ENCODE assay signal across 12 cellular contexts in the genomic region with DNA sequence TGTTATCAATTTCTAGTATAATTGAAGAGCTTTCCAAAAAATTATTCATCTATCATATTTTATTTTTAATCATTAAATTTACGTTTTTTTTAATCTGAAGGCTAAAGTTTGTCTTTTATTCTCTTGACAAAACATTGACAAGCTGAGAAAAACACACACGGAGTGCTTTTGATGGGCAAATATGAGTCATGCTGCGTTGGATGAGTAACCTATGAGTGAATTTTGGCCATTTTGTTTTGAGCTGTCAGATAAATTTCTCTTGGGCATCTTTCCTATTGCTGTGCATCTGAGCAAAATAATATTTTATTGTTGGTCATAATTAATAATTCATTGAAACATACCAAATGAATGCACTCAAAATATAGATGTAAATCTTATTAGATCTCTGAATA.
A peak's percentile ranks its signal among the peaks of the same experiment; 100 is the strongest.
DNase-seq lines count a peak whose midpoint lies in the region; ATAC-seq, FAIRE-seq and TF ChIP-seq lines count a peak whose summit lies in the region.
"Had no signal": no experiment of that assay in that cellular context is flagged by ENCODE, and none has a peak within 500 bp of the region (broad histone marks: within the 10 kb centered on the region; RNA-seq: fewer than 3 reads in every experiment).

No MANE protein-coding gene starts in this region.

- H3K4me3 ChIP-seq in adipocyte (ENCODE audit: low read length): no peak overlapping the region
- peak overlapping the region in 1 of 3 donors; percentile 12 for H3K4me3 ChIP-seq in right lobe of liver
- H3K4me3 ChIP-seq: K562, smooth muscle cell, testis had no signal

- H3K27me3 ChIP-seq in adipocyte (replicated peaks; ENCODE audit: control insufficient read depth, insufficient read depth, low read length): no peaks in the 10 kb centered on the region
- no peaks in the 10 kb centered on the region for H3K27me3 ChIP-seq in right lobe of liver
- H3K27me3 ChIP-seq: testis had no signal

- 23% methylated on average over 3 of the region's 3 CpGs for WGBS in right lobe of liver (ENCODE audit: insufficient coverage, low coverage, low lambda C conversion rate, missing lambda C conversion rate)

- no peak overlapping the region for H3K9ac ChIP-seq in adipocyte (ENCODE audit: low read length)

- no peak for TF ChIP-seq CTCF in right lobe of liver (IDR thresholded peaks at IDR 0.05)

- H3K36me3 ChIP-seq in adipocyte (ENCODE audit: control insufficient read depth, insufficient read depth, low read length, severe bottlenecking) (no peaks in the 10 kb centered on the region), right lobe of liver (no peaks in the 10 kb centered on the region)

- no peak for FAIRE-seq in HTR-8/SVneo (lab: Jason Lieb, UNC)
- FAIRE-seq: K562 had no signal

- DNase-seq in adipocyte (ENCODE audit: low read depth): peak; percentile 14
- DNase-seq in right lobe of liver: no peak
- no peak for DNase-seq in HTR-8/SVneo (ENCODE audit: insufficient read length, low spot score)
- no peak for DNase-seq in NCI-H748 treated with DMSO at 0.1 percent for 48 hours (lab: John Stamatoyannopoulos, UW)
- DNase-seq: activated naive CD4-positive, alpha-beta T cell treated with anti-CD3 and anti-CD28 coated beads, Interleukin-2, amount 50 U/mL, for 16 hours; testis had no signal

- H3K9me3 ChIP-seq in adipocyte (ENCODE audit: control insufficient read depth, low read length) (no peaks in the 10 kb centered on the region), right lobe of liver (no peaks in the 10 kb centered on the region)
- H3K9me3 ChIP-seq: testis had no signal

- H3K4me1 ChIP-seq in adipocyte (ENCODE audit: control insufficient read depth, insufficient read depth, low read length) (peaks cover 14% of the 10 kb centered on the region), right lobe of liver (peaks cover 0 to 21% (median 6%) of the 10 kb centered on the region in 4 donors)
- H3K4me1 ChIP-seq: testis had no signal

- H3K27ac ChIP-seq in right lobe of liver: peak overlapping the region; percentile 36 to 79 (median 50)
- H3K27ac ChIP-seq: testis had no signal

- TF ChIP-seq POLR2A in right lobe of liver (IDR thresholded peaks at IDR 0.05): no peak

- ATAC-seq in GM18909 (IDR thresholded peaks at IDR 0.05; ENCODE audit: poor library complexity, unreplicated experiment) (peak; percentile 65), HG03378 (IDR thresholded peaks at IDR 0.05; ENCODE audit: unreplicated experiment) (peak; percentile 61), right lobe of liver (peak; percentile 49 to 74 (median 64)), HG02981 (IDR thresholded peaks at IDR 0.05; ENCODE audit: unreplicated experiment) (no peak), GM21447 (IDR thresholded peaks at IDR 0.05; ENCODE audit: unreplicated experiment) (no peak)
- ATAC-seq: K562 had no signal

- intact Hi-C loops in right lobe of liver (cut with DNase I): no loop called here

Comparison
In these comparisons a context has a peak if more than half of its experiments do, and no peak if none do; other contexts are left out.
1. ATAC-seq: peak in GM18909 (single experiment), HG03378 (single experiment) and right lobe of liver (4 of 4); none in HG02981 (single experiment) and GM21447 (single experiment).